33 cellular contexts compared by ENCODE assay signal in genomic region chr18:48999569-48999968, GRCh38.
"Had no signal": no experiment of that assay in that cellular context is flagged by ENCODE, and none has a peak within 500 bp of the region (broad histone marks: within the 10 kb centered on the region; RNA-seq: fewer than 3 reads in every experiment).

No MANE protein-coding gene starts in this region.

- H3K27ac ChIP-seq: breast epithelium, left lung, lower lobe of right lung, neutrophil, pancreas, skin epidermis had no signal

- H3K27ac Mint-ChIP-seq: activated CD4-positive, alpha-beta T cell treated with anti-CD3 and anti-CD28 coated beads for 36 hours; activated naive CD8-positive, alpha-beta T cell treated with anti-CD3 and anti-CD28 coated beads, Interleukin-2, amount 50 U/mL, for 24 hours; activated T-helper 1 cell treated with anti-CD3 and anti-CD28 coated beads, Interleukin-12 subunit alpha, Interleukin-12 subunit beta, Interleukin-2, Interleukin-4 antibody, amounts not matched to agents 30 ng/mL and 10 ng/mL and 1 ng/mL, durations not matched to agents 14 hours and 24 hours and 36 hours; endodermal cell; natural killer cell treated with Interleukin-12 subunit alpha and Interleukin-12 subunit beta and Interleukin-15 and Interleukin-18, amount 100 ng/mL, for 72 hours; stimulated activated naive CD8-positive, alpha-beta T cell treated with anti-CD3 and anti-CD28 coated beads, Interleukin-15, Interleukin-2, amounts not matched to agents 100 ng/mL and 50 ng/mL, for 24 hours had no signal

- FAIRE-seq: pancreas, urothelium cell line had no signal

- H3K4me1 ChIP-seq: pancreas had no signal

- H3K9me3 ChIP-seq: breast epithelium, esophagus muscularis mucosa, heart left ventricle, left lung, lower lobe of right lung, mucosa of descending colon, neutrophil, pancreas, prostate gland, thoracic aorta had no signal

- H3K4me3 Mint-ChIP-seq: activated CD4-positive, alpha-beta T cell treated with anti-CD3 and anti-CD28 coated beads for 36 hours; activated naive CD8-positive, alpha-beta T cell treated with anti-CD3 and anti-CD28 coated beads, Interleukin-2, amount 50 U/mL, for 24 hours; activated T-helper 1 cell treated with anti-CD3 and anti-CD28 coated beads, Interleukin-12 subunit alpha, Interleukin-12 subunit beta, Interleukin-2, Interleukin-4 antibody, amounts not matched to agents 30 ng/mL and 10 ng/mL and 1 ng/mL, durations not matched to agents 14 hours and 24 hours and 36 hours; central memory CD8-positive, alpha-beta T cell; dendritic cell treated with granulocyte-macrophage colony-stimulating factor and Interleukin-4, amounts not matched to agents 40 ng/mL and 50 ng/mL, for 4 days; endodermal cell; natural killer cell treated with Interleukin-12 subunit alpha and Interleukin-12 subunit beta and Interleukin-15 and Interleukin-18, amount 100 ng/mL, for 72 hours; stimulated activated naive CD8-positive, alpha-beta T cell treated with anti-CD3 and anti-CD28 coated beads, Interleukin-15, Interleukin-2, amounts not matched to agents 100 ng/mL and 50 ng/mL, for 24 hours had no signal

- ATAC-seq: activated CD4-positive, alpha-beta T cell treated with anti-CD3 and anti-CD28 coated beads for 36 hours; activated naive CD8-positive, alpha-beta T cell treated with anti-CD3 and anti-CD28 coated beads, Interleukin-2, amount 50 U/mL, for 24 hours; foreskin keratinocyte; heart left ventricle; left lung; lower lobe of right lung; mucosa of descending colon; natural killer cell treated with Interleukin-12 subunit alpha and Interleukin-12 subunit beta and Interleukin-15 and Interleukin-18, amount 100 ng/mL, for 72 hours; pancreas; sciatic nerve had no signal

- H3K27me3 ChIP-seq: breast epithelium, esophagus muscularis mucosa, foreskin keratinocyte, heart left ventricle, left lung, neutrophil, pancreas had no signal

- DNase-seq: activated CD4-positive, alpha-beta T cell treated with anti-CD3 and anti-CD28 coated beads for 36 hours; activated CD4-positive, CD25-positive, alpha-beta regulatory T cell; activated CD8-positive, alpha-beta memory T cell treated with anti-CD3 and anti-CD28 coated beads for 24 hours; activated effector memory CD4-positive, alpha-beta T cell treated with anti-CD3 and anti-CD28 coated beads, Interleukin-2, amount 50 U/mL, for 16 hours; activated naive CD4-positive, alpha-beta T cell treated with anti-CD3 and anti-CD28 coated beads, Interleukin-2, amount 50 U/mL, for 16 hours; activated naive CD8-positive, alpha-beta T cell treated with anti-CD3 and anti-CD28 coated beads, Interleukin-2, amount 50 U/mL, for 24 hours; amygdala; endodermal cell; foreskin keratinocyte; hypothalamus; kidney glomerular epithelial cell; lower lobe of right lung; mucosa of descending colon; retina; stimulated activated CD4-positive, alpha-beta T cell treated with anti-CD3 and anti-CD28 coated beads, Interleukin-12 subunit alpha, Interleukin-12 subunit beta, amount 100 ng/mL, for 4 hours; stimulated activated CD4-positive, alpha-beta T cell treated with anti-CD3 and anti-CD28 coated beads, Interleukin-4, amount 100 ng/mL, for 1 hour; trophoblast cell had no signal

- H3K9me3 Mint-ChIP-seq: activated naive CD8-positive, alpha-beta T cell treated with anti-CD3 and anti-CD28 coated beads, Interleukin-2, amount 50 U/mL, for 24 hours; activated T-helper 1 cell treated with anti-CD3 and anti-CD28 coated beads, Interleukin-12 subunit alpha, Interleukin-12 subunit beta, Interleukin-2, Interleukin-4 antibody, amounts not matched to agents 30 ng/mL and 10 ng/mL and 1 ng/mL, durations not matched to agents 14 hours and 24 hours and 36 hours; central memory CD8-positive, alpha-beta T cell; dendritic cell treated with granulocyte-macrophage colony-stimulating factor and Interleukin-4, amounts not matched to agents 40 ng/mL and 50 ng/mL, for 4 days; endodermal cell; natural killer cell treated with Interleukin-12 subunit alpha and Interleukin-12 subunit beta and Interleukin-15 and Interleukin-18, amount 100 ng/mL, for 72 hours; stimulated activated naive CD8-positive, alpha-beta T cell treated with anti-CD3 and anti-CD28 coated beads, Interleukin-15, Interleukin-2, amounts not matched to agents 100 ng/mL and 50 ng/mL, for 24 hours had no signal

- H3K36me3 Mint-ChIP-seq: natural killer cell treated with Interleukin-12 subunit alpha and Interleukin-12 subunit beta and Interleukin-15 and Interleukin-18, amount 100 ng/mL, for 72 hours had no signal

- H3K27me3 Mint-ChIP-seq: stimulated activated naive CD8-positive, alpha-beta T cell treated with anti-CD3 and anti-CD28 coated beads, Interleukin-15, Interleukin-2, amounts not matched to agents 100 ng/mL and 50 ng/mL, for 24 hours had no signal

- H3K4me3 ChIP-seq: breast epithelium, esophagus muscularis mucosa, heart left ventricle, left lung, lower lobe of right lung, mucosa of descending colon, pancreas, prostate gland, skin epidermis, thoracic aorta had no signal

- H3K36me3 ChIP-seq: breast epithelium, esophagus muscularis mucosa, heart left ventricle, left lung, lower lobe of right lung, neutrophil, pancreas, prostate gland, thoracic aorta had no signal
